In genomic region chr12:50246159-50246865, GRCh38 we compare ENCODE assay signal across 9 cellular contexts. TPM values are rescaled to one million over a fixed set of nuclear protein-coding genes. Genes with fewer than 3 reads are reported as not detected.
DNase-seq lines count a peak whose midpoint lies in the region; ATAC-seq, FAIRE-seq and TF ChIP-seq lines count a peak whose summit lies in the region.
"Had no signal": no experiment of that assay in that cellular context is flagged by ENCODE, and none has a peak within 500 bp of the region (broad histone marks: within the 10 kb centered on the region; RNA-seq: fewer than 3 reads in every experiment).

No MANE protein-coding gene starts in this region.

- no peaks in the 10 kb centered on the region for H3K27me3 ChIP-seq in RWPE2 (ENCODE audit: insufficient read depth, poor library complexity, severe bottlenecking)
- H3K27me3 ChIP-seq in esophagus muscularis mucosa = no peaks in the 10 kb centered on the region
- H3K27me3 ChIP-seq: dorsolateral prefrontal cortex had no signal

- 76% methylated on average over 8 of the region's 8 CpGs for WGBS in esophagus muscularis mucosa

- TF ChIP-seq CTCF in RWPE2 (IDR thresholded peaks at IDR 0.05; ENCODE audit: poor library complexity, severe bottlenecking) (no peak), esophagus muscularis mucosa (IDR thresholded peaks at IDR 0.05) (no peak), D721Med (IDR thresholded peaks at IDR 0.05; ENCODE audit: insufficient read depth, missing control alignments) (no peak)

- H3K4me1 ChIP-seq in RWPE2 (ENCODE audit: insufficient read depth, poor library complexity, severe bottlenecking) (peaks cover 46% of the 10 kb centered on the region), esophagus muscularis mucosa (peaks cover 31 to 58% (median 52%) of the 10 kb centered on the region in 4 donors)

- H3K4me3 ChIP-seq in RWPE2 (ENCODE audit: severe bottlenecking) (no peak overlapping the region), esophagus muscularis mucosa (no peak overlapping the region), skin epidermis (no peak overlapping the region)
- H3K4me3 ChIP-seq: dorsolateral prefrontal cortex, SK-N-MC had no signal

- no peak for ATAC-seq in RWPE2 (ENCODE audit: low read depth)

- H3K36me3 ChIP-seq in RWPE2 (ENCODE audit: low read depth) (peaks cover 14% of the 10 kb centered on the region), esophagus muscularis mucosa (peaks cover 0 to 24% (median 3%) of the 10 kb centered on the region in 4 donors)

- TF ChIP-seq EP300 in esophagus muscularis mucosa (IDR thresholded peaks at IDR 0.05) = no peak

- DNase-seq in GM19239 (ENCODE audit: insufficient read length, low spot score) (no peak), RWPE2 (ENCODE audit: low spot score) (no peak), esophagus muscularis mucosa (ENCODE audit: extremely low spot score) (no peak), DMS153 (lab: John Stamatoyannopoulos, UW) (no peak), pons (ENCODE audit: low spot score) (no peak), D721Med (ENCODE audit: insufficient read length, low spot score) (no peak)

- H3K9me3 ChIP-seq in RWPE2 (ENCODE audit: severe bottlenecking) (no peaks in the 10 kb centered on the region), esophagus muscularis mucosa (no peaks in the 10 kb centered on the region)

- FAIRE-seq in GM19239 (lab: Jason Lieb, UNC) = peak; percentile 8
- FAIRE-seq in D721Med (lab: Jason Lieb, UNC) = no peak

- TF ChIP-seq POLR2A in esophagus muscularis mucosa (IDR thresholded peaks at IDR 0.05; ENCODE audit: low read depth) = no peak

- intact Hi-C loops in esophagus muscularis mucosa (cut with DNase I) = no loop called here

- H3K27ac ChIP-seq in RWPE2 (ENCODE audit: poor library complexity, severe bottlenecking) (peak overlapping the region; percentile 95), esophagus muscularis mucosa (replicated peaks in 1 of 4) (peak overlapping the region; percentile 59 to 69 (median 66)), skin epidermis (peak overlapping the region in 20 of 21 experiments; percentile 3 to 84 (median 67))
- H3K27ac ChIP-seq: SK-N-MC had no signal

RNA-seq across cellular contexts. Expression of gene LIMA1, which starts 37.0 kb away (rescaled TPM):
- total RNA-seq in esophagus muscularis mucosa = 10 to 100 TPM; 23.9 to 62.7 (median 37.2) TPM
